2 cellular contexts compared by ENCODE assay signal in the genomic region with DNA sequence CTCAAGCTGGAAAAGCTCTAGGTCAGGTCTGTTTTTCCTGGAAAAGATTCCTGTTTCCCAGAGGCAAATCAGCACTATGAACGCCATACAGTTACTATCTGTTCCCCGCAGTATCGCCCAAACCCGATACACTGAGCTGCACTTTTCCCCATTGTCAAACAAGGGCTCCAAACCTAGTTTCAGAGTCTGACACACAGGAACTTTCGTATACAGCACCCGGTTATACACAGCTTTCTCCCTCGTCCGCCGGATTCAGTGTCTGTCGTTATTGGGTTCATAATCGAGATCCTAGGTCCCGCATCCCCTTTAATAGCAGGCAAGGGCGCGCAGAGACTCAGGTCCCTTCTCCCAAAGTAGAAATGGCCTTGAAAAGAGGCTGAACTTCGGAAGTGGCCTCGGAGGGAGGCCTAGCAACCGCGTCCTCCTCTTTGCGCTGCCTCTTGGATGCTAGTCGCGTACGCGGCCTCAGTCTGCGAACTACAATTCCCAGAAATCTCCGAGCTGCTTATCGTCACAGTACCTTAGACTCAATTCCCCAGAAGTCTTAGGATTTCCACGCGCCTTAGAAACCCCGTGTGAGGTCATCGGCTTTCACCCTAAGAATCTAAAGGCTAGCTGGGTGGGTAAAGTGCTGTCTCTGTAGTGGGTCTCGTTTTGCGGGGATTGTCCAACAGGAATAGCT.
TF ChIP-seq lines count a peak whose summit lies in the region.

No MANE protein-coding gene starts in this region.

TF ChIP-seq in GM23338, 12 proteins besides CTCF, POLR2A, EP300 and RAD21 (continues in another document):
- TF ChIP-seq, protein P1, sequence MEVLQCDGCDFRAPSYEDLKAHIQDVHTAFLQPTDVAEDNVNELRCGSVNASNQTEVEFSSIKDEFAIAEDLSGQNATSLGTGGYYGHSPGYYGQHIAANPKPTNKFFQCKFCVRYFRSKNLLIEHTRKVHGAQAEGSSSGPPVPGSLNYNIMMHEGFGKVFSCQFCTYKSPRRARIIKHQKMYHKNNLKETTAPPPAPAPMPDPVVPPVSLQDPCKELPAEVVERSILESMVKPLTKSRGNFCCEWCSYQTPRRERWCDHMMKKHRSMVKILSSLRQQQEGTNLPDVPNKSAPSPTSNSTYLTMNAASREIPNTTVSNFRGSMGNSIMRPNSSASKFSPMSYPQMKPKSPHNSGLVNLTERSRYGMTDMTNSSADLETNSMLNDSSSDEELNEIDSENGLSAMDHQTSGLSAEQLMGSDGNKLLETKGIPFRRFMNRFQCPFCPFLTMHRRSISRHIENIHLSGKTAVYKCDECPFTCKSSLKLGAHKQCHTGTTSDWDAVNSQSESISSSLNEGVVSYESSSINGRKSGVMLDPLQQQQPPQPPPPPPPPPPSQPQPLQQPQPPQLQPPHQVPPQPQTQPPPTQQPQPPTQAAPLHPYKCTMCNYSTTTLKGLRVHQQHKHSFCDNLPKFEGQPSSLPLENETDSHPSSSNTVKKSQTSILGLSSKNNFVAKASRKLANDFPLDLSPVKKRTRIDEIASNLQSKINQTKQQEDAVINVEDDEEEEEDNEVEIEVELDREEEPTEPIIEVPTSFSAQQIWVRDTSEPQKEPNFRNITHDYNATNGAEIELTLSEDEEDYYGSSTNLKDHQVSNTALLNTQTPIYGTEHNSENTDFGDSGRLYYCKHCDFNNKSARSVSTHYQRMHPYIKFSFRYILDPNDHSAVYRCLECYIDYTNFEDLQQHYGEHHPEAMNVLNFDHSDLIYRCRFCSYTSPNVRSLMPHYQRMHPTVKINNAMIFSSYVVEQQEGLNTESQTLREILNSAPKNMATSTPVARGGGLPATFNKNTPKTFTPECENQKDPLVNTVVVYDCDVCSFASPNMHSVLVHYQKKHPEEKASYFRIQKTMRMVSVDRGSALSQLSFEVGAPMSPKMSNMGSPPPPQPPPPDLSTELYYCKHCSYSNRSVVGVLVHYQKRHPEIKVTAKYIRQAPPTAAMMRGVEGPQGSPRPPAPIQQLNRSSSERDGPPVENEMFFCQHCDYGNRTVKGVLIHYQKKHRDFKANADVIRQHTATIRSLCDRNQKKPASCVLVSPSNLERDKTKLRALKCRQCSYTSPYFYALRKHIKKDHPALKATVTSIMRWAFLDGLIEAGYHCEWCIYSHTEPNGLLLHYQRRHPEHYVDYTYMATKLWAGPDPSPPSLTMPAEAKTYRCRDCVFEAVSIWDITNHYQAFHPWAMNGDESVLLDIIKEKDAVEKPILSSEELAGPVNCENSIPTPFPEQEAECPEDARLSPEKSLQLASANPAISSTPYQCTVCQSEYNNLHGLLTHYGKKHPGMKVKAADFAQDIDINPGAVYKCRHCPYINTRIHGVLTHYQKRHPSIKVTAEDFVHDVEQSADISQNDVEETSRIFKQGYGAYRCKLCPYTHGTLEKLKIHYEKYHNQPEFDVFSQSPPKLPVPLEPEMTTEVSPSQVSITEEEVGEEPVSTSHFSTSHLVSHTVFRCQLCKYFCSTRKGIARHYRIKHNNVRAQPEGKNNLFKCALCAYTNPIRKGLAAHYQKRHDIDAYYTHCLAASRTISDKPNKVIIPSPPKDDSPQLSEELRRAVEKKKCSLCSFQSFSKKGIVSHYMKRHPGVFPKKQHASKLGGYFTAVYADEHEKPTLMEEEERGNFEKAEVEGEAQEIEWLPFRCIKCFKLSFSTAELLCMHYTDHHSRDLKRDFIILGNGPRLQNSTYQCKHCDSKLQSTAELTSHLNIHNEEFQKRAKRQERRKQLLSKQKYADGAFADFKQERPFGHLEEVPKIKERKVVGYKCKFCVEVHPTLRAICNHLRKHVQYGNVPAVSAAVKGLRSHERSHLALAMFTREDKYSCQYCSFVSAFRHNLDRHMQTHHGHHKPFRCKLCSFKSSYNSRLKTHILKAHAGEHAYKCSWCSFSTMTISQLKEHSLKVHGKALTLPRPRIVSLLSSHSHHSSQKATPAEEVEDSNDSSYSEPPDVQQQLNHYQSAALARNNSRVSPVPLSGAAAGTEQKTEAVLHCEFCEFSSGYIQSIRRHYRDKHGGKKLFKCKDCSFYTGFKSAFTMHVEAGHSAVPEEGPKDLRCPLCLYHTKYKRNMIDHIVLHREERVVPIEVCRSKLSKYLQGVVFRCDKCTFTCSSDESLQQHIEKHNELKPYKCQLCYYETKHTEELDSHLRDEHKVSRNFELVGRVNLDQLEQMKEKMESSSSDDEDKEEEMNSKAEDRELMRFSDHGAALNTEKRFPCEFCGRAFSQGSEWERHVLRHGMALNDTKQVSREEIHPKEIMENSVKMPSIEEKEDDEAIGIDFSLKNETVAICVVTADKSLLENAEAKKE (CRISPR knock-in tag; IDR thresholded peaks at IDR 0.05) = no peak
- no peak for TF ChIP-seq NANOG (IDR thresholded peaks at IDR 0.05; ENCODE audit: borderline replicate concordance)
- TF ChIP-seq STAT1 (IDR thresholded peaks at IDR 0.05; ENCODE audit: unreplicated experiment) = no peak
- no peak for TF ChIP-seq EZH2 (IDR thresholded peaks at IDR 0.05; ENCODE audit: low read depth, unreplicated experiment)
- no peak for TF ChIP-seq JUNB (IDR thresholded peaks at IDR 0.05; ENCODE audit: unreplicated experiment)
- TF ChIP-seq ZNF114 (CRISPR knock-in tag; IDR thresholded peaks at IDR 0.05) = no peak
- TF ChIP-seq, protein P2, sequence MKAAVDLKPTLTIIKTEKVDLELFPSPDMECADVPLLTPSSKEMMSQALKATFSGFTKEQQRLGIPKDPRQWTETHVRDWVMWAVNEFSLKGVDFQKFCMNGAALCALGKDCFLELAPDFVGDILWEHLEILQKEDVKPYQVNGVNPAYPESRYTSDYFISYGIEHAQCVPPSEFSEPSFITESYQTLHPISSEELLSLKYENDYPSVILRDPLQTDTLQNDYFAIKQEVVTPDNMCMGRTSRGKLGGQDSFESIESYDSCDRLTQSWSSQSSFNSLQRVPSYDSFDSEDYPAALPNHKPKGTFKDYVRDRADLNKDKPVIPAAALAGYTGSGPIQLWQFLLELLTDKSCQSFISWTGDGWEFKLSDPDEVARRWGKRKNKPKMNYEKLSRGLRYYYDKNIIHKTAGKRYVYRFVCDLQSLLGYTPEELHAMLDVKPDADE (IDR thresholded peaks at IDR 0.05) = peak; percentile 94
- no peak for TF ChIP-seq EZH2phosphoT487 (IDR thresholded peaks at IDR 0.05; ENCODE audit: unreplicated experiment)
- no peak for TF ChIP-seq ZNF331 (CRISPR knock-in tag; IDR thresholded peaks at IDR 0.05; ENCODE audit: low read depth)
- peak; percentile 52 for TF ChIP-seq POLR2AphosphoS5 (IDR thresholded peaks at IDR 0.05; ENCODE audit: low read depth)

TF ChIP-seq in WTC11, 78 proteins besides CTCF, POLR2A, EP300 and RAD21:
- TF ChIP-seq ZNF121 (CRISPR knock-in tag; IDR thresholded peaks at IDR 0.05) (0 out of 2 replicates have a peak, but pooled peaks have one; percentile 4), ZNF263 (CRISPR knock-in tag; IDR thresholded peaks at IDR 0.05; ENCODE audit: low read depth) (no peak), NR3C1 (CRISPR knock-in tag; conservative IDR thresholded peaks at IDR 0.05; ENCODE audit: low read depth) (no peak), ZNF219 (CRISPR knock-in tag; IDR thresholded peaks at IDR 0.05; ENCODE audit: borderline replicate concordance) (no peak), SMAD4 (CRISPR knock-in tag; IDR thresholded peaks at IDR 0.05) (no peak), PRRX2 (CRISPR knock-in tag; IDR thresholded peaks at IDR 0.05) (no peak), NFYB (CRISPR knock-in tag; conservative IDR thresholded peaks at IDR 0.05; ENCODE audit: low read depth) (no peak), NFE2L1 (CRISPR knock-in tag; IDR thresholded peaks at IDR 0.05) (no peak), MYBL2 (CRISPR knock-in tag; IDR thresholded peaks at IDR 0.05) (no peak), ETV6 (CRISPR knock-in tag; IDR thresholded peaks at IDR 0.05) (0 out of 2 replicates have a peak, but pooled peaks have one; percentile 18)
- TF ChIP-seq, protein P3, sequence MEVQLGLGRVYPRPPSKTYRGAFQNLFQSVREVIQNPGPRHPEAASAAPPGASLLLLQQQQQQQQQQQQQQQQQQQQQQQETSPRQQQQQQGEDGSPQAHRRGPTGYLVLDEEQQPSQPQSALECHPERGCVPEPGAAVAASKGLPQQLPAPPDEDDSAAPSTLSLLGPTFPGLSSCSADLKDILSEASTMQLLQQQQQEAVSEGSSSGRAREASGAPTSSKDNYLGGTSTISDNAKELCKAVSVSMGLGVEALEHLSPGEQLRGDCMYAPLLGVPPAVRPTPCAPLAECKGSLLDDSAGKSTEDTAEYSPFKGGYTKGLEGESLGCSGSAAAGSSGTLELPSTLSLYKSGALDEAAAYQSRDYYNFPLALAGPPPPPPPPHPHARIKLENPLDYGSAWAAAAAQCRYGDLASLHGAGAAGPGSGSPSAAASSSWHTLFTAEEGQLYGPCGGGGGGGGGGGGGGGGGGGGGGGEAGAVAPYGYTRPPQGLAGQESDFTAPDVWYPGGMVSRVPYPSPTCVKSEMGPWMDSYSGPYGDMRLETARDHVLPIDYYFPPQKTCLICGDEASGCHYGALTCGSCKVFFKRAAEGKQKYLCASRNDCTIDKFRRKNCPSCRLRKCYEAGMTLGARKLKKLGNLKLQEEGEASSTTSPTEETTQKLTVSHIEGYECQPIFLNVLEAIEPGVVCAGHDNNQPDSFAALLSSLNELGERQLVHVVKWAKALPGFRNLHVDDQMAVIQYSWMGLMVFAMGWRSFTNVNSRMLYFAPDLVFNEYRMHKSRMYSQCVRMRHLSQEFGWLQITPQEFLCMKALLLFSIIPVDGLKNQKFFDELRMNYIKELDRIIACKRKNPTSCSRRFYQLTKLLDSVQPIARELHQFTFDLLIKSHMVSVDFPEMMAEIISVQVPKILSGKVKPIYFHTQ (CRISPR knock-in tag; IDR thresholded peaks at IDR 0.05) = no peak
- TF ChIP-seq, protein P4, sequence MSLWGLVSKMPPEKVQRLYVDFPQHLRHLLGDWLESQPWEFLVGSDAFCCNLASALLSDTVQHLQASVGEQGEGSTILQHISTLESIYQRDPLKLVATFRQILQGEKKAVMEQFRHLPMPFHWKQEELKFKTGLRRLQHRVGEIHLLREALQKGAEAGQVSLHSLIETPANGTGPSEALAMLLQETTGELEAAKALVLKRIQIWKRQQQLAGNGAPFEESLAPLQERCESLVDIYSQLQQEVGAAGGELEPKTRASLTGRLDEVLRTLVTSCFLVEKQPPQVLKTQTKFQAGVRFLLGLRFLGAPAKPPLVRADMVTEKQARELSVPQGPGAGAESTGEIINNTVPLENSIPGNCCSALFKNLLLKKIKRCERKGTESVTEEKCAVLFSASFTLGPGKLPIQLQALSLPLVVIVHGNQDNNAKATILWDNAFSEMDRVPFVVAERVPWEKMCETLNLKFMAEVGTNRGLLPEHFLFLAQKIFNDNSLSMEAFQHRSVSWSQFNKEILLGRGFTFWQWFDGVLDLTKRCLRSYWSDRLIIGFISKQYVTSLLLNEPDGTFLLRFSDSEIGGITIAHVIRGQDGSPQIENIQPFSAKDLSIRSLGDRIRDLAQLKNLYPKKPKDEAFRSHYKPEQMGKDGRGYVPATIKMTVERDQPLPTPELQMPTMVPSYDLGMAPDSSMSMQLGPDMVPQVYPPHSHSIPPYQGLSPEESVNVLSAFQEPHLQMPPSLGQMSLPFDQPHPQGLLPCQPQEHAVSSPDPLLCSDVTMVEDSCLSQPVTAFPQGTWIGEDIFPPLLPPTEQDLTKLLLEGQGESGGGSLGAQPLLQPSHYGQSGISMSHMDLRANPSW (CRISPR knock-in tag; conservative IDR thresholded peaks at IDR 0.05; ENCODE audit: low read depth) = no peak
- TF ChIP-seq, protein P5, sequence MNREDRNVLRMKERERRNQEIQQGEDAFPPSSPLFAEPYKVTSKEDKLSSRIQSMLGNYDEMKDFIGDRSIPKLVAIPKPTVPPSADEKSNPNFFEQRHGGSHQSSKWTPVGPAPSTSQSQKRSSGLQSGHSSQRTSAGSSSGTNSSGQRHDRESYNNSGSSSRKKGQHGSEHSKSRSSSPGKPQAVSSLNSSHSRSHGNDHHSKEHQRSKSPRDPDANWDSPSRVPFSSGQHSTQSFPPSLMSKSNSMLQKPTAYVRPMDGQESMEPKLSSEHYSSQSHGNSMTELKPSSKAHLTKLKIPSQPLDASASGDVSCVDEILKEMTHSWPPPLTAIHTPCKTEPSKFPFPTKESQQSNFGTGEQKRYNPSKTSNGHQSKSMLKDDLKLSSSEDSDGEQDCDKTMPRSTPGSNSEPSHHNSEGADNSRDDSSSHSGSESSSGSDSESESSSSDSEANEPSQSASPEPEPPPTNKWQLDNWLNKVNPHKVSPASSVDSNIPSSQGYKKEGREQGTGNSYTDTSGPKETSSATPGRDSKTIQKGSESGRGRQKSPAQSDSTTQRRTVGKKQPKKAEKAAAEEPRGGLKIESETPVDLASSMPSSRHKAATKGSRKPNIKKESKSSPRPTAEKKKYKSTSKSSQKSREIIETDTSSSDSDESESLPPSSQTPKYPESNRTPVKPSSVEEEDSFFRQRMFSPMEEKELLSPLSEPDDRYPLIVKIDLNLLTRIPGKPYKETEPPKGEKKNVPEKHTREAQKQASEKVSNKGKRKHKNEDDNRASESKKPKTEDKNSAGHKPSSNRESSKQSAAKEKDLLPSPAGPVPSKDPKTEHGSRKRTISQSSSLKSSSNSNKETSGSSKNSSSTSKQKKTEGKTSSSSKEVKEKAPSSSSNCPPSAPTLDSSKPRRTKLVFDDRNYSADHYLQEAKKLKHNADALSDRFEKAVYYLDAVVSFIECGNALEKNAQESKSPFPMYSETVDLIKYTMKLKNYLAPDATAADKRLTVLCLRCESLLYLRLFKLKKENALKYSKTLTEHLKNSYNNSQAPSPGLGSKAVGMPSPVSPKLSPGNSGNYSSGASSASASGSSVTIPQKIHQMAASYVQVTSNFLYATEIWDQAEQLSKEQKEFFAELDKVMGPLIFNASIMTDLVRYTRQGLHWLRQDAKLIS (CRISPR knock-in tag; IDR thresholded peaks at IDR 0.05; ENCODE audit: borderline replicate concordance) = no peak
- TF ChIP-seq, protein P6, sequence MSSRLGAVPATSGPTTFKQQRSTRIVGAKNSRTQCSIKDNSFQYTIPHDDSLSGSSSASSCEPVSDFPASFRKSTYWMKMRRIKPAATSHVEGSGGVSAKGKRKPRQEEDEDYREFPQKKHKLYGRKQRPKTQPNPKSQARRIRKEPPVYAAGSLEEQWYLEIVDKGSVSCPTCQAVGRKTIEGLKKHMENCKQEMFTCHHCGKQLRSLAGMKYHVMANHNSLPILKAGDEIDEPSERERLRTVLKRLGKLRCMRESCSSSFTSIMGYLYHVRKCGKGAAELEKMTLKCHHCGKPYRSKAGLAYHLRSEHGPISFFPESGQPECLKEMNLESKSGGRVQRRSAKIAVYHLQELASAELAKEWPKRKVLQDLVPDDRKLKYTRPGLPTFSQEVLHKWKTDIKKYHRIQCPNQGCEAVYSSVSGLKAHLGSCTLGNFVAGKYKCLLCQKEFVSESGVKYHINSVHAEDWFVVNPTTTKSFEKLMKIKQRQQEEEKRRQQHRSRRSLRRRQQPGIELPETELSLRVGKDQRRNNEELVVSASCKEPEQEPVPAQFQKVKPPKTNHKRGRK (CRISPR knock-in tag; IDR thresholded peaks at IDR 0.05; ENCODE audit: borderline replicate concordance) = no peak
